17 cellular contexts compared by ENCODE assay signal in genomic region chr2:15307526-15307925, GRCh38.
"Had no signal": no experiment of that assay in that cellular context is flagged by ENCODE, and none has a peak within 500 bp of the region (broad histone marks: within the 10 kb centered on the region; RNA-seq: fewer than 3 reads in every experiment).

No MANE protein-coding gene starts in this region.

- H3K27ac ChIP-seq: brain microvascular endothelial cell, skin epidermis, upper lobe of left lung had no signal

- H3K4me3 ChIP-seq: mucosa of descending colon, skin epidermis, upper lobe of left lung had no signal

- DNase-seq: activated CD4-positive, alpha-beta T cell treated with anti-CD3 and anti-CD28 coated beads for 48 hours; activated CD4-positive, CD25-positive, alpha-beta regulatory T cell; activated CD8-positive, alpha-beta T cell treated with anti-CD3 and anti-CD28 coated beads for 36 hours; activated naive CD4-positive, alpha-beta T cell treated with anti-CD3 and anti-CD28 coated beads for 36 hours; activated T-cell treated with anti-CD3 and anti-CD28 coated beads, Interleukin-2, amount 50 U/mL, for 1 hour; aorta; brain microvascular endothelial cell; cortex of kidney; immature natural killer cell; mesenchymal stem cell; mucosa of descending colon; naive B cell; stimulated activated naive CD8-positive, alpha-beta T cell treated with anti-CD3 and anti-CD28 coated beads, Interleukin-15, amount 100 ng/mL, for 72 hours; T-cell; T-helper 9 cell; upper lobe of left lung had no signal

- H3K9me3 ChIP-seq: mucosa of descending colon, upper lobe of left lung had no signal

- H3K36me3 ChIP-seq: brain microvascular endothelial cell had no signal

- H3K27me3 ChIP-seq: brain microvascular endothelial cell, upper lobe of left lung had no signal

- ATAC-seq: activated CD8-positive, alpha-beta T cell treated with anti-CD3 and anti-CD28 coated beads for 36 hours; mucosa of descending colon; stimulated activated naive CD8-positive, alpha-beta T cell treated with anti-CD3 and anti-CD28 coated beads, Interleukin-15, amount 100 ng/mL, for 72 hours; T-cell had no signal
